ENCODE assay signal across 8 cellular contexts in genomic region chr12:57053146-57053545, GRCh38. TPM values are rescaled to one million over a fixed set of nuclear protein-coding genes. Genes with fewer than 3 reads are reported as not detected.
"Had no signal": no experiment of that assay in that cellular context is flagged by ENCODE, and none has a peak within 500 bp of the region (broad histone marks: within the 10 kb centered on the region; RNA-seq: fewer than 3 reads in every experiment).

No MANE protein-coding gene starts in this region.

RNA-seq across cellular contexts. Expression of gene TAC3, which starts 36.8 kb away (rescaled TPM):
- total RNA-seq: activated B cell treated with CpG ODN at 0.5 μM for 24 hours; activated CD4-positive, alpha-beta memory T cell treated with anti-CD3 and anti-CD28 coated beads for 36 hours; activated CD4-positive, alpha-beta memory T cell treated with anti-CD3 and anti-CD28 coated beads, Interleukin-2, amount 10 ng/mL, durations not matched to agents 7 days and 5 days; activated CD4-positive, alpha-beta T cell treated with anti-CD3 and anti-CD28 coated beads, Interleukin-2, amount 10 ng/mL, durations not matched to agents 24 days and 14 days; activated CD8-positive, alpha-beta memory T cell treated with anti-CD3 and anti-CD28 coated beads, Interleukin-2, amount 10 ng/mL, durations not matched to agents 7 days and 5 days; activated CD8-positive, alpha-beta T cell treated with anti-CD3 and anti-CD28 coated beads, Interleukin-2, amount 10 ng/mL, durations not matched to agents 7 days and 5 days; T-helper 17 cell; T-helper 2 cell treated with Interferon-gamma antibody and Interleukin-4, amounts not matched to agents 100 ng/mL and 5 ng/mL, for 36 hours had no signal
